Comparison of ENCODE assay signal across 28 cellular contexts in the genomic region with DNA sequence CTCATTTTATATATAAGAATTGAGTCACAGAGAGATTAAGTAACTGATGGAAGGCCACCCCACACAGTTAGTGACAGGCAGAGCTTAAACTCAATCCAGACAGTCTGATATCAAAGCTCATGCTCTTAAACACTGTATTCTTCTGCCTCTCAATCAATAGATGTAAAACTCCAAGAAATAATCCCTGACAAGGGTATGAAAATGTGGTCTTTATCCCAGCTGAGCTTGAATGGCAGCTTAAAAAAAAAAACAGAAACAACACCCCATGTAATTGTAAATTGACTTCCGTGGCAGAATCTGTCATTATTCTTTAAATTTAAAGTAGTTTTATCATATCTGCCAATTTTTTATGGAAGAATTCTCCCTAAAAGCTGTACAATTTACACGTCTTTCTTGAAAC.
"Had no signal": no experiment of that assay in that cellular context is flagged by ENCODE, and none has a peak within 500 bp of the region (broad histone marks: within the 10 kb centered on the region; RNA-seq: fewer than 3 reads in every experiment).

No MANE protein-coding gene starts in this region.

- H3K27me3 ChIP-seq: neural progenitor cell, pancreas, right lobe of liver, sigmoid colon, stomach, thyroid gland, tibial nerve, upper lobe of left lung, vagina had no signal

- H3K36me3 Mint-ChIP-seq: naive thymus-derived CD8-positive, alpha-beta T cell; neural progenitor cell; stimulated activated naive B cell treated with anti-CD40 and anti-IgM and Interleukin-4, amounts not matched to agents 10 μg/mL and 1 μg/mL and 100 μg/mL, for 72 hours had no signal

- H3K9ac ChIP-seq: neural progenitor cell had no signal

- H2AFZ ChIP-seq: neural progenitor cell had no signal

- H3K9me3 Mint-ChIP-seq: natural killer cell treated with Interleukin-12 subunit alpha and Interleukin-12 subunit beta and Interleukin-15 and Interleukin-18, amount 100 ng/mL, for 72 hours; stimulated activated effector memory CD8-positive, alpha-beta T cell treated with anti-CD3 and anti-CD28 coated beads, Interleukin-12 subunit alpha, Interleukin-12 subunit beta, amount 100 ng/mL, for 72 hours; stimulated activated naive B cell treated with anti-CD40 and anti-IgM and Interleukin-4, amounts not matched to agents 10 μg/mL and 1 μg/mL and 100 μg/mL, for 72 hours; stimulated activated naive CD8-positive, alpha-beta T cell treated with anti-CD3 and anti-CD28 coated beads, Interleukin-15, Interleukin-2, amounts not matched to agents 100 ng/mL and 50 ng/mL, for 24 hours had no signal

- H3K9me3 ChIP-seq: pancreas, prostate gland, right lobe of liver, sigmoid colon, stomach, thoracic aorta, thyroid gland, tibial nerve, upper lobe of left lung, vagina had no signal

- DNase-seq: naive thymus-derived CD8-positive, alpha-beta T cell; nephron progenitor cell; occipital lobe; pancreas; retina; right cardiac atrium; right lobe of liver; sigmoid colon; small intestine; stimulated activated CD4-positive, alpha-beta T cell treated with anti-CD3 and anti-CD28 coated beads, Interleukin-15, amount 100 ng/mL, for 24 hours; stimulated activated CD4-positive, alpha-beta T cell treated with anti-CD3 and anti-CD28 coated beads, Interleukin-2, amount 100 ng/mL, for 24 hours; stimulated activated CD4-positive, alpha-beta T cell treated with anti-CD3 and anti-CD28 coated beads, Interleukin-2, amount 100 ng/mL, for 48 hours; stimulated activated CD4-positive, alpha-beta T cell treated with anti-CD3 and anti-CD28 coated beads, Interleukin-4, amount 100 ng/mL, for 24 hours; stimulated activated naive B cell treated with anti-CD40 and anti-IgM and Interleukin-4, amounts not matched to agents 10 μg/mL and 1 μg/mL and 100 μg/mL, for 72 hours; stimulated activated naive CD4-positive, alpha-beta T cell treated with Interleukin-2 at 50 U/mL for 16 hours; stomach; thyroid gland; trophoblast cell; upper lobe of left lung had no signal

- H3K4me3 Mint-ChIP-seq: naive thymus-derived CD8-positive, alpha-beta T cell; natural killer cell treated with Interleukin-12 subunit alpha and Interleukin-12 subunit beta and Interleukin-15 and Interleukin-18, amount 100 ng/mL, for 72 hours; nephron progenitor cell; neural progenitor cell; stimulated activated effector memory CD8-positive, alpha-beta T cell treated with anti-CD3 and anti-CD28 coated beads, Interleukin-12 subunit alpha, Interleukin-12 subunit beta, amount 100 ng/mL, for 72 hours; stimulated activated naive B cell treated with anti-CD40 and anti-IgM and Interleukin-4, amounts not matched to agents 10 μg/mL and 1 μg/mL and 100 μg/mL, for 72 hours; stimulated activated naive CD8-positive, alpha-beta T cell treated with anti-CD3 and anti-CD28 coated beads, Interleukin-15, Interleukin-2, amounts not matched to agents 100 ng/mL and 50 ng/mL, for 24 hours had no signal

- FAIRE-seq: pancreas, small intestine, urothelium cell line had no signal

- H3K27me3 Mint-ChIP-seq: natural killer cell treated with Interleukin-12 subunit alpha and Interleukin-12 subunit beta and Interleukin-15 and Interleukin-18, amount 100 ng/mL, for 72 hours; stimulated activated naive B cell treated with anti-CD40 and anti-IgM and Interleukin-4, amounts not matched to agents 10 μg/mL and 1 μg/mL and 100 μg/mL, for 72 hours; stimulated activated naive CD8-positive, alpha-beta T cell treated with anti-CD3 and anti-CD28 coated beads, Interleukin-15, Interleukin-2, amounts not matched to agents 100 ng/mL and 50 ng/mL, for 24 hours had no signal

- H3K4me2 ChIP-seq: neural progenitor cell had no signal

- H3K27ac Mint-ChIP-seq: naive thymus-derived CD8-positive, alpha-beta T cell; natural killer cell treated with Interleukin-12 subunit alpha and Interleukin-12 subunit beta and Interleukin-15 and Interleukin-18, amount 100 ng/mL, for 72 hours; nephron progenitor cell; neural progenitor cell; stimulated activated effector memory CD8-positive, alpha-beta T cell treated with anti-CD3 and anti-CD28 coated beads, Interleukin-12 subunit alpha, Interleukin-12 subunit beta, amount 100 ng/mL, for 72 hours; stimulated activated naive B cell treated with anti-CD40 and anti-IgM and Interleukin-4, amounts not matched to agents 10 μg/mL and 1 μg/mL and 100 μg/mL, for 72 hours; stimulated activated naive CD8-positive, alpha-beta T cell treated with anti-CD3 and anti-CD28 coated beads, Interleukin-15, Interleukin-2, amounts not matched to agents 100 ng/mL and 50 ng/mL, for 24 hours had no signal

- H3K36me3 ChIP-seq: neural progenitor cell, pancreas, prostate gland, right lobe of liver, sigmoid colon, thoracic aorta, thyroid gland, tibial nerve, upper lobe of left lung, vagina had no signal

- H3K27ac ChIP-seq: neural progenitor cell, pancreas, prostate gland, right lobe of liver, sigmoid colon, stomach, thoracic aorta, thyroid gland, tibial nerve, upper lobe of left lung, vagina had no signal

- H3K4me1 ChIP-seq: neural progenitor cell, pancreas, prostate gland, right lobe of liver, sigmoid colon, stomach, thyroid gland, tibial nerve, upper lobe of left lung, vagina had no signal

- H3K4me3 ChIP-seq: neural progenitor cell, pancreas, prostate gland, right lobe of liver, sigmoid colon, stomach, thoracic aorta, thyroid gland, tibial nerve, upper lobe of left lung, vagina had no signal

- H3K4me1 Mint-ChIP-seq: naive thymus-derived CD8-positive, alpha-beta T cell; nephron progenitor cell; neural progenitor cell; stimulated activated effector memory CD8-positive, alpha-beta T cell treated with anti-CD3 and anti-CD28 coated beads, Interleukin-12 subunit alpha, Interleukin-12 subunit beta, amount 100 ng/mL, for 72 hours; stimulated activated naive B cell treated with anti-CD40 and anti-IgM and Interleukin-4, amounts not matched to agents 10 μg/mL and 1 μg/mL and 100 μg/mL, for 72 hours had no signal

- ATAC-seq: naive thymus-derived CD8-positive, alpha-beta T cell; natural killer cell treated with Interleukin-12 subunit alpha and Interleukin-12 subunit beta and Interleukin-15 and Interleukin-18, amount 100 ng/mL, for 72 hours; pancreas; right cardiac atrium; right lobe of liver; stimulated activated effector memory CD8-positive, alpha-beta T cell treated with anti-CD3 and anti-CD28 coated beads, Interleukin-12 subunit alpha, Interleukin-12 subunit beta, amount 100 ng/mL, for 72 hours; stimulated activated naive B cell treated with anti-CD40 and anti-IgM and Interleukin-4, amounts not matched to agents 10 μg/mL and 1 μg/mL and 100 μg/mL, for 72 hours had no signal
